22 cellular contexts compared by ENCODE assay signal in the genomic region with DNA sequence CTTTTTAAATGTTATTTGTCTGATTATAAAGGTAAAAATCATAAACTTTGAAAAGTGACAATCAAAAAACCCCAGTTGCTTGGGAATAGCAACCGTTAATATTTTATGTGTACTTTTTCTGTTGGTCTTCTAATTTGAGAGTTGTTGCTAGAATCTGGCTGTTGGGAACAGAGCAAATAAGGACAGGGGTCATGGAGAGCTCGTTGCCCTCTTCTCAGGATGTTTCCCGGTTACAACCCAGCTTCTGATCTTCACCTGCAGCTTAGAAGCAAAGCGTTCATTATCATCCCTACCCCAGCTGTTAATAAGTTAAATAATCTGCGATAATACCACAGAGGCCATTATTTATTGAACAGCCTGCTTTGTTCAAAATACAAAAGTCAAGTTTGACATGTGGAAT. TPM values are rescaled to one million over a fixed set of nuclear protein-coding genes. Genes with fewer than 3 reads are reported as not detected.
DNase-seq lines count a peak whose midpoint lies in the region; FAIRE-seq and TF ChIP-seq lines count a peak whose summit lies in the region.
"Had no signal": no experiment of that assay in that cellular context is flagged by ENCODE, and none has a peak within 500 bp of the region (broad histone marks: within the 10 kb centered on the region; RNA-seq: fewer than 3 reads in every experiment).

No MANE protein-coding gene starts in this region.

- H3K27me3 Mint-ChIP-seq in T-helper 2 cell treated with Interferon-gamma antibody and Interleukin-4, amounts not matched to agents 5 μg/mL and 100 μg/mL, for 36 hours (ENCODE audit: low read depth): peaks cover 3% of the 10 kb centered on the region
- H3K27me3 Mint-ChIP-seq: CD4-positive, CD25-positive, alpha-beta regulatory T cell had no signal

- H3K9me3 ChIP-seq in esophagus muscularis mucosa: no peaks in the 10 kb centered on the region
- H3K9me3 ChIP-seq: BE2C, HAP-1 had no signal

- FAIRE-seq in D721Med (lab: Jason Lieb, UNC) (peak; percentile 84), islet of Langerhans (lab: Jason Lieb, UNC) (peak; percentile 81)
- FAIRE-seq: A204.1, GM12892, GM18507 had no signal

- no peak for TF ChIP-seq CTCF in D721Med (IDR thresholded peaks at IDR 0.05; ENCODE audit: insufficient read depth, missing control alignments)
- no peak for TF ChIP-seq CTCF in esophagus muscularis mucosa (IDR thresholded peaks at IDR 0.05)

- H3K36me3 ChIP-seq in esophagus muscularis mucosa: no peaks in the 10 kb centered on the region
- H3K36me3 ChIP-seq: BE2C, HAP-1 had no signal

- H3K4me3 ChIP-seq in esophagus muscularis mucosa: no peak overlapping the region
- H3K4me3 ChIP-seq: GM23248, HAP-1 had no signal

- 70% methylated on average over 5 of the region's 5 CpGs for WGBS in esophagus muscularis mucosa

- no peak overlapping the region for H3K27ac Mint-ChIP-seq in T-helper 2 cell treated with Interferon-gamma antibody and Interleukin-4, amounts not matched to agents 5 μg/mL and 100 μg/mL, for 36 hours
- H3K27ac Mint-ChIP-seq: CD4-positive, CD25-positive, alpha-beta regulatory T cell; CD8-positive, alpha-beta memory T cell had no signal

- H3K27me3 ChIP-seq in esophagus muscularis mucosa: no peaks in the 10 kb centered on the region
- H3K27me3 ChIP-seq: BE2C had no signal

- DNase-seq in D721Med (ENCODE audit: insufficient read length, low spot score) (no peak), NCI-H146 (lab: John Stamatoyannopoulos, UW) (peak; percentile 64), esophagus muscularis mucosa (ENCODE audit: extremely low spot score) (no peak), hippocampal formation (lab: John Stamatoyannopoulos, UW) (no peak)
- no peak for DNase-seq in T-helper 2 cell treated with Interferon-gamma antibody and Interleukin-4, amounts not matched to agents 5 μg/mL and 100 μg/mL, for 36 hours (ENCODE audit: low spot score)
- DNase-seq: ACHN; BE2C; C1 segment of cervical spinal cord; CD4-positive, CD25-positive, alpha-beta regulatory T cell; CD8-positive, alpha-beta memory T cell; COR-L47; DMS153; DMS79; GDM1; GM23248 had no signal

- peaks cover 0 to 68% (median 41%) of the 10 kb centered on the region in 4 donors for H3K4me1 ChIP-seq in esophagus muscularis mucosa
- H3K4me1 ChIP-seq: HAP-1 had no signal

- TF ChIP-seq POLR2A in esophagus muscularis mucosa (IDR thresholded peaks at IDR 0.05; ENCODE audit: low read depth): no peak

- intact Hi-C loops in esophagus muscularis mucosa (cut with DNase I): no loop called here

- H3K4me3 Mint-ChIP-seq in T-helper 2 cell treated with Interferon-gamma antibody and Interleukin-4, amounts not matched to agents 5 μg/mL and 100 μg/mL, for 36 hours: no peak overlapping the region
- H3K4me3 Mint-ChIP-seq: CD4-positive, CD25-positive, alpha-beta regulatory T cell; CD8-positive, alpha-beta memory T cell had no signal

- H3K4me1 Mint-ChIP-seq in T-helper 2 cell treated with Interferon-gamma antibody and Interleukin-4, amounts not matched to agents 5 μg/mL and 100 μg/mL, for 36 hours (ENCODE audit: low read depth): no peaks in the 10 kb centered on the region
- H3K4me1 Mint-ChIP-seq: CD4-positive, CD25-positive, alpha-beta regulatory T cell; CD8-positive, alpha-beta memory T cell had no signal

- no peaks in the 10 kb centered on the region for H3K9me3 Mint-ChIP-seq in T-helper 2 cell treated with Interferon-gamma antibody and Interleukin-4, amounts not matched to agents 5 μg/mL and 100 μg/mL, for 36 hours

- no peak for TF ChIP-seq EP300 in esophagus muscularis mucosa (IDR thresholded peaks at IDR 0.05)

- H3K27ac ChIP-seq in angular gyrus (ENCODE audit: low read depth, low read length) (peak overlapping the region; percentile 49), esophagus muscularis mucosa (replicated peaks in 1 of 4) (no peak overlapping the region)
- H3K27ac ChIP-seq: GM23248 had no signal

- H3K36me3 Mint-ChIP-seq in T-helper 2 cell treated with Interferon-gamma antibody and Interleukin-4, amounts not matched to agents 5 μg/mL and 100 μg/mL, for 36 hours (ENCODE audit: low read depth): no peaks in the 10 kb centered on the region
- H3K36me3 Mint-ChIP-seq: CD4-positive, CD25-positive, alpha-beta regulatory T cell; CD8-positive, alpha-beta memory T cell had no signal

RNA-seq across cellular contexts. Expression of a gene that starts 22.1 kb away (rescaled TPM):
- 100 to 1,000 TPM in 1 of 4 donors, 10 to 100 TPM in 3; 31.1 to 122 (median 64.7) TPM for total RNA-seq in esophagus muscularis mucosa
- total RNA-seq: CD4-positive, CD25-positive, alpha-beta regulatory T cell; HT-29 had no signal
